Comparison of ENCODE assay signal across 8 cellular contexts in genomic region chr10:788796-789748, GRCh38.
DNase-seq lines count a peak whose midpoint lies in the region; ATAC-seq, FAIRE-seq and TF ChIP-seq lines count a peak whose summit lies in the region.

No MANE protein-coding gene starts in this region.

- peak; percentile 65 for DNase-seq in EL
- peak; percentile 41 for DNase-seq in MG63
- peak in 50 of 58 donors; percentile 9 to 86 (median 71) for DNase-seq in anterior cingulate cortex (lab: John Stamatoyannopoulos, UW)
- DNase-seq in hepatic stellate cell (ENCODE audit: low spot score), result peak; percentile 99
- peak; percentile 80 for DNase-seq in prostate gland (ENCODE audit: low spot score)
- no peak for DNase-seq in RPMI8226
- DNase-seq in GM19239 (ENCODE audit: insufficient read length, low spot score), result no peak

- no peak for TF ChIP-seq POLR2A in prostate gland (IDR thresholded peaks at IDR 0.05)

- no peak for FAIRE-seq in GM19239 (lab: Jason Lieb, UNC)

- no peaks in the 10 kb centered on the region for H3K27me3 ChIP-seq in MG63
- no peaks in the 10 kb centered on the region for H3K27me3 ChIP-seq in prostate gland (replicated peaks; ENCODE audit: insufficient read depth)

- ATAC-seq in GM19395 (IDR thresholded peaks at IDR 0.05; ENCODE audit: unreplicated experiment), result no peak

- peak in 3 of 4 experiments; percentile 51 to 79 (median 64) for TF ChIP-seq CTCF in prostate gland (IDR thresholded peaks at IDR 0.05)

- no peak overlapping the region for H3K4me3 ChIP-seq in MG63
- peak overlapping the region; percentile 10 to 20 for H3K4me3 ChIP-seq in prostate gland

- intact Hi-C loops in prostate gland (cut with DNase I), result loop anchor here (1.0 to 10.0 kb wide), 2 partner anchors 204 to 278 kb away; no protein-coding TSS in a partner anchor

- WGBS in prostate gland, result 49% methylated on average over 50 of the region's 50 CpGs

- H3K4me1 ChIP-seq in prostate gland (replicated peaks), result no peaks in the 10 kb centered on the region

- H3K9me3 ChIP-seq in MG63 (no peaks in the 10 kb centered on the region), prostate gland (no peaks in the 10 kb centered on the region)

- H3K27ac ChIP-seq in prostate gland, result peak overlapping the region in 1 of 2 donors; percentile 47

- peaks cover 6% of the 10 kb centered on the region for H3K36me3 ChIP-seq in MG63
- H3K36me3 ChIP-seq in prostate gland, result no peaks in the 10 kb centered on the region

Comparison
In these comparisons a context has a peak if more than half of its experiments do, and no peak if none do; other contexts are left out.
1. DNase-seq: peak in EL (single experiment), MG63 (single experiment), anterior cingulate cortex (50 of 58), hepatic stellate cell (single experiment) and prostate gland (single experiment); none in RPMI8226 (single experiment) and GM19239 (single experiment).